ENCODE assay signal across 1 cellular context in genomic region chr9:95510610-95511231, GRCh38.
A peak's percentile ranks its signal among the peaks of the same experiment; 100 is the strongest.
TF ChIP-seq lines count a peak whose summit lies in the region.

No MANE protein-coding gene starts in this region.

TF ChIP-seq in K562, 482 proteins besides CTCF, POLR2A, EP300 and RAD21 (continued from another document and continues in another):
- TF ChIP-seq, protein P1, sequence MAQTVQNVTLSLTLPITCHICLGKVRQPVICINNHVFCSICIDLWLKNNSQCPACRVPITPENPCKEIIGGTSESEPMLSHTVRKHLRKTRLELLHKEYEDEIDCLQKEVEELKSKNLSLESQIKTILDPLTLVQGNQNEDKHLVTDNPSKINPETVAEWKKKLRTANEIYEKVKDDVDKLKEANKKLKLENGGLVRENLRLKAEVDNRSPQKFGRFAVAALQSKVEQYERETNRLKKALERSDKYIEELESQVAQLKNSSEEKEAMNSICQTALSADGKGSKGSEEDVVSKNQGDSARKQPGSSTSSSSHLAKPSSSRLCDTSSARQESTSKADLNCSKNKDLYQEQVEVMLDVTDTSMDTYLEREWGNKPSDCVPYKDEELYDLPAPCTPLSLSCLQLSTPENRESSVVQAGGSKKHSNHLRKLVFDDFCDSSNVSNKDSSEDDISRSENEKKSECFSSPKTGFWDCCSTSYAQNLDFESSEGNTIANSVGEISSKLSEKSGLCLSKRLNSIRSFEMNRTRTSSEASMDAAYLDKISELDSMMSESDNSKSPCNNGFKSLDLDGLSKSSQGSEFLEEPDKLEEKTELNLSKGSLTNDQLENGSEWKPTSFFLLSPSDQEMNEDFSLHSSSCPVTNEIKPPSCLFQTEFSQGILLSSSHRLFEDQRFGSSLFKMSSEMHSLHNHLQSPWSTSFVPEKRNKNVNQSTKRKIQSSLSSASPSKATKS (CRISPR knock-in tag; IDR thresholded peaks at IDR 0.05) = no peak
- no peak for TF ChIP-seq NUFIP1 (IDR thresholded peaks at IDR 0.05; ENCODE audit: partially characterized antibody)
- 0 out of 2 replicates have a peak, but pooled peaks have one; percentile 50 for TF ChIP-seq SIN3B (IDR thresholded peaks at IDR 0.05; ENCODE audit: low read depth)
- no peak for TF ChIP-seq ZNF830 (CRISPR knock-in tag; IDR thresholded peaks at IDR 0.05)
- no peak for TF ChIP-seq ETV1 (tag; conservative IDR thresholded peaks at IDR 0.05; ENCODE audit: low read depth)
- TF ChIP-seq ASH1L (IDR thresholded peaks at IDR 0.05; ENCODE audit: borderline replicate concordance, low read depth, partially characterized antibody) = no peak
- TF ChIP-seq, protein P2, sequence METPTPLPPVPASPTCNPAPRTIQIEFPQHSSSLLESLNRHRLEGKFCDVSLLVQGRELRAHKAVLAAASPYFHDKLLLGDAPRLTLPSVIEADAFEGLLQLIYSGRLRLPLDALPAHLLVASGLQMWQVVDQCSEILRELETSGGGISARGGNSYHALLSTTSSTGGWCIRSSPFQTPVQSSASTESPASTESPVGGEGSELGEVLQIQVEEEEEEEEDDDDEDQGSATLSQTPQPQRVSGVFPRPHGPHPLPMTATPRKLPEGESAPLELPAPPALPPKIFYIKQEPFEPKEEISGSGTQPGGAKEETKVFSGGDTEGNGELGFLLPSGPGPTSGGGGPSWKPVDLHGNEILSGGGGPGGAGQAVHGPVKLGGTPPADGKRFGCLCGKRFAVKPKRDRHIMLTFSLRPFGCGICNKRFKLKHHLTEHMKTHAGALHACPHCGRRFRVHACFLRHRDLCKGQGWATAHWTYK (CRISPR knock-in tag; IDR thresholded peaks at IDR 0.05) = peak; percentile 25; the same call in 1 of the 2 replicates
- TF ChIP-seq, protein P3, sequence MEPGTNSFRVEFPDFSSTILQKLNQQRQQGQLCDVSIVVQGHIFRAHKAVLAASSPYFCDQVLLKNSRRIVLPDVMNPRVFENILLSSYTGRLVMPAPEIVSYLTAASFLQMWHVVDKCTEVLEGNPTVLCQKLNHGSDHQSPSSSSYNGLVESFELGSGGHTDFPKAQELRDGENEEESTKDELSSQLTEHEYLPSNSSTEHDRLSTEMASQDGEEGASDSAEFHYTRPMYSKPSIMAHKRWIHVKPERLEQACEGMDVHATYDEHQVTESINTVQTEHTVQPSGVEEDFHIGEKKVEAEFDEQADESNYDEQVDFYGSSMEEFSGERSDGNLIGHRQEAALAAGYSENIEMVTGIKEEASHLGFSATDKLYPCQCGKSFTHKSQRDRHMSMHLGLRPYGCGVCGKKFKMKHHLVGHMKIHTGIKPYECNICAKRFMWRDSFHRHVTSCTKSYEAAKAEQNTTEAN (CRISPR knock-in tag; IDR thresholded peaks at IDR 0.05) = no peak
- 0 out of 2 replicates have a peak, but pooled peaks have one; percentile 29 for TF ChIP-seq RUNX1 (IDR thresholded peaks at IDR 0.05; ENCODE audit: low read depth)
- TF ChIP-seq SMARCE1 (IDR thresholded peaks at IDR 0.05) = peak; percentile 27; the same call in 1 of the 2 replicates
- TF ChIP-seq TRIM28 (IDR thresholded peaks at IDR 0.05) = no peak
- TF ChIP-seq CBX5 (IDR thresholded peaks at IDR 0.05; ENCODE audit: borderline replicate concordance, low read depth) = no peak
- no peak for TF ChIP-seq GATAD2A (IDR thresholded peaks at IDR 0.05)
- TF ChIP-seq CBFB (CRISPR knock-in tag; IDR thresholded peaks at IDR 0.05) = no peak
- TF ChIP-seq DACH1 (IDR thresholded peaks at IDR 0.05; ENCODE audit: partially characterized antibody) = no peak
- TF ChIP-seq MXD1 (CRISPR knock-in tag; IDR thresholded peaks at IDR 0.05; ENCODE audit: borderline replicate concordance, poor library complexity, severe bottlenecking) = no peak
- no peak for TF ChIP-seq RBM22 (IDR thresholded peaks at IDR 0.05; ENCODE audit: low read depth, low read length, poor library complexity, severe bottlenecking)
- TF ChIP-seq ZNF785 (CRISPR knock-in tag; IDR thresholded peaks at IDR 0.05) = no peak
- TF ChIP-seq, protein P4, sequence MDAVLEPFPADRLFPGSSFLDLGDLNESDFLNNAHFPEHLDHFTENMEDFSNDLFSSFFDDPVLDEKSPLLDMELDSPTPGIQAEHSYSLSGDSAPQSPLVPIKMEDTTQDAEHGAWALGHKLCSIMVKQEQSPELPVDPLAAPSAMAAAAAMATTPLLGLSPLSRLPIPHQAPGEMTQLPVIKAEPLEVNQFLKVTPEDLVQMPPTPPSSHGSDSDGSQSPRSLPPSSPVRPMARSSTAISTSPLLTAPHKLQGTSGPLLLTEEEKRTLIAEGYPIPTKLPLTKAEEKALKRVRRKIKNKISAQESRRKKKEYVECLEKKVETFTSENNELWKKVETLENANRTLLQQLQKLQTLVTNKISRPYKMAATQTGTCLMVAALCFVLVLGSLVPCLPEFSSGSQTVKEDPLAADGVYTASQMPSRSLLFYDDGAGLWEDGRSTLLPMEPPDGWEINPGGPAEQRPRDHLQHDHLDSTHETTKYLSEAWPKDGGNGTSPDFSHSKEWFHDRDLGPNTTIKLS (IDR thresholded peaks at IDR 0.05; ENCODE audit: borderline replicate concordance, low read depth) = peak; percentile 23; the same call in 1 of the 2 replicates
- TF ChIP-seq EP400 (IDR thresholded peaks at IDR 0.05) = no peak
- peak; percentile 57 for TF ChIP-seq CBFA2T2 (conservative IDR thresholded peaks at IDR 0.05)
- no peak for TF ChIP-seq SIRT6 (IDR thresholded peaks at IDR 0.05; ENCODE audit: low read depth, low read length)
- 0 out of 4 replicates have a peak, but pooled peaks of 1 of the 2 experiments have one; percentile 17 for TF ChIP-seq FOXK2 (conservative IDR thresholded peaks at IDR 0.05 in 1 of 2, IDR thresholded peaks at IDR 0.05 in 1 of 2; ENCODE audit: low read depth in 2 of 2)
- TF ChIP-seq, protein P5, sequence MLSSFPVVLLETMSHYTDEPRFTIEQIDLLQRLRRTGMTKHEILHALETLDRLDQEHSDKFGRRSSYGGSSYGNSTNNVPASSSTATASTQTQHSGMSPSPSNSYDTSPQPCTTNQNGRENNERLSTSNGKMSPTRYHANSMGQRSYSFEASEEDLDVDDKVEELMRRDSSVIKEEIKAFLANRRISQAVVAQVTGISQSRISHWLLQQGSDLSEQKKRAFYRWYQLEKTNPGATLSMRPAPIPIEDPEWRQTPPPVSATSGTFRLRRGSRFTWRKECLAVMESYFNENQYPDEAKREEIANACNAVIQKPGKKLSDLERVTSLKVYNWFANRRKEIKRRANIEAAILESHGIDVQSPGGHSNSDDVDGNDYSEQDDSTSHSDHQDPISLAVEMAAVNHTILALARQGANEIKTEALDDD (IDR thresholded peaks at IDR 0.05) = no peak
- peak; percentile 16 for TF ChIP-seq FOS (IDR thresholded peaks at IDR 0.05; ENCODE audit: extremely low read depth, insufficient read length)
- TF ChIP-seq E2F3 (CRISPR knock-in tag; IDR thresholded peaks at IDR 0.05) = 0 out of 2 replicates have a peak, but pooled peaks have one; percentile 22
- TF ChIP-seq SMARCA5 (IDR thresholded peaks at IDR 0.05) = no peak
- no peak for TF ChIP-seq CREB5 (CRISPR knock-in tag; IDR thresholded peaks at IDR 0.05)
- TF ChIP-seq CUX1 (CRISPR knock-in tag; IDR thresholded peaks at IDR 0.05) = no peak
- no peak for TF ChIP-seq MEF2A (IDR thresholded peaks at IDR 0.05; ENCODE audit: control insufficient read depth, low read depth, low read length)
- TF ChIP-seq, protein P6, sequence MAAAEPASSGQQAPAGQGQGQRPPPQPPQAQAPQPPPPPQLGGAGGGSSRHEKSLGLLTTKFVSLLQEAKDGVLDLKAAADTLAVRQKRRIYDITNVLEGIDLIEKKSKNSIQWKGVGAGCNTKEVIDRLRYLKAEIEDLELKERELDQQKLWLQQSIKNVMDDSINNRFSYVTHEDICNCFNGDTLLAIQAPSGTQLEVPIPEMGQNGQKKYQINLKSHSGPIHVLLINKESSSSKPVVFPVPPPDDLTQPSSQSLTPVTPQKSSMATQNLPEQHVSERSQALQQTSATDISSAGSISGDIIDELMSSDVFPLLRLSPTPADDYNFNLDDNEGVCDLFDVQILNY (CRISPR knock-in tag; IDR thresholded peaks at IDR 0.05) = no peak
- TF ChIP-seq KDM5B (IDR thresholded peaks at IDR 0.05; ENCODE audit: insufficient replicate concordance, low read depth, low read length) = peak; percentile 34
- TF ChIP-seq SAFB (IDR thresholded peaks at IDR 0.05; ENCODE audit: borderline replicate concordance, low read depth, low read length) = no peak
- no peak for TF ChIP-seq ZNF146 (CRISPR knock-in tag; IDR thresholded peaks at IDR 0.05; ENCODE audit: unreplicated experiment)
- no peak for TF ChIP-seq DIDO1 (tag; IDR thresholded peaks at IDR 0.05; ENCODE audit: low read depth)
- TF ChIP-seq, protein P7, sequence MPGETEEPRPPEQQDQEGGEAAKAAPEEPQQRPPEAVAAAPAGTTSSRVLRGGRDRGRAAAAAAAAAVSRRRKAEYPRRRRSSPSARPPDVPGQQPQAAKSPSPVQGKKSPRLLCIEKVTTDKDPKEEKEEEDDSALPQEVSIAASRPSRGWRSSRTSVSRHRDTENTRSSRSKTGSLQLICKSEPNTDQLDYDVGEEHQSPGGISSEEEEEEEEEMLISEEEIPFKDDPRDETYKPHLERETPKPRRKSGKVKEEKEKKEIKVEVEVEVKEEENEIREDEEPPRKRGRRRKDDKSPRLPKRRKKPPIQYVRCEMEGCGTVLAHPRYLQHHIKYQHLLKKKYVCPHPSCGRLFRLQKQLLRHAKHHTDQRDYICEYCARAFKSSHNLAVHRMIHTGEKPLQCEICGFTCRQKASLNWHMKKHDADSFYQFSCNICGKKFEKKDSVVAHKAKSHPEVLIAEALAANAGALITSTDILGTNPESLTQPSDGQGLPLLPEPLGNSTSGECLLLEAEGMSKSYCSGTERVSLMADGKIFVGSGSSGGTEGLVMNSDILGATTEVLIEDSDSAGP (CRISPR knock-in tag; IDR thresholded peaks at IDR 0.05) = peak; percentile 84
- TF ChIP-seq RB1 (IDR thresholded peaks at IDR 0.05; ENCODE audit: low read depth) = peak; percentile 94
- TF ChIP-seq BRF1 (IDR thresholded peaks at IDR 0.05; ENCODE audit: borderline replicate concordance, extremely low read depth, insufficient read length) = no peak
- TF ChIP-seq SREBF2 (CRISPR knock-in tag; IDR thresholded peaks at IDR 0.05) = no peak
- TF ChIP-seq RBM25 (IDR thresholded peaks at IDR 0.05; ENCODE audit: low read depth, low read length, severe bottlenecking) = peak; percentile 77
- TF ChIP-seq ZNF445 (CRISPR knock-in tag; IDR thresholded peaks at IDR 0.05; ENCODE audit: low read depth) = no peak
- no peak for TF ChIP-seq E4F1 (CRISPR knock-in tag; IDR thresholded peaks at IDR 0.05; ENCODE audit: borderline replicate concordance)
- TF ChIP-seq ZNF324 (CRISPR knock-in tag; IDR thresholded peaks at IDR 0.05) = no peak
- TF ChIP-seq ZNF3 (CRISPR knock-in tag; IDR thresholded peaks at IDR 0.05) = no peak
- peak; percentile 24; the same call in 1 of the 2 replicates for TF ChIP-seq ELF1 (tag; IDR thresholded peaks at IDR 0.05)
